ENCODE assay signal across 9 cellular contexts in the genomic region with DNA sequence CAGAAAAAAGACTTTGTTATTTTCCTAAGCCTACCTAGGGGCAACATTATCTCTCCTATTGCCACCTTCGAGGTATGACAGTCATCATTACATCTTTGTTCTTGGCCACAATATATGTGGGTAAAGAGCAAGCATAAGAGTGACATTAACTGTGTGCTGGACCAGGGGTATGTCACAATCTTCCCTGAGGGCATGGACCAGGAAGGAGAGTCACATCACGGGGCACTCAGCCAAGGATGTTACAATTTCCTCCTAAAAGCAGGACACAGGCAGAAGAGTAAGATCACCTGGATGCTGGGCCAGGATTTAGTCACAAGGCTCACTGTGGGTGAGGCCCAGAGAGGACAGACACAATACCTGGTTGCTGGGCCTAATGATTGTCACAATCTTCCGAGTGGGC. TPM values are rescaled to one million over a fixed set of nuclear protein-coding genes. Genes with fewer than 3 reads are reported as not detected.
"Had no signal": no experiment of that assay in that cellular context is flagged by ENCODE, and none has a peak within 500 bp of the region (broad histone marks: within the 10 kb centered on the region; RNA-seq: fewer than 3 reads in every experiment).

No MANE protein-coding gene starts in this region.

- ATAC-seq: GM12878 had no signal

- FAIRE-seq: G401.6, GM12878, GM12891, GM12892, GM18507, GM19239 had no signal

- DNase-seq: GDM1, GF-D8 had no signal

- H3K4me3 ChIP-seq: GM12878 had no signal

RNA-seq across cellular contexts. Expression of gene ZNF728, which starts 53.0 kb away (rescaled TPM):
- total RNA-seq: G401, GM12878 had no signal
- polyA plus RNA-seq: GM12878 had no signal
